2 cellular contexts compared by ENCODE assay signal in the genomic region with DNA sequence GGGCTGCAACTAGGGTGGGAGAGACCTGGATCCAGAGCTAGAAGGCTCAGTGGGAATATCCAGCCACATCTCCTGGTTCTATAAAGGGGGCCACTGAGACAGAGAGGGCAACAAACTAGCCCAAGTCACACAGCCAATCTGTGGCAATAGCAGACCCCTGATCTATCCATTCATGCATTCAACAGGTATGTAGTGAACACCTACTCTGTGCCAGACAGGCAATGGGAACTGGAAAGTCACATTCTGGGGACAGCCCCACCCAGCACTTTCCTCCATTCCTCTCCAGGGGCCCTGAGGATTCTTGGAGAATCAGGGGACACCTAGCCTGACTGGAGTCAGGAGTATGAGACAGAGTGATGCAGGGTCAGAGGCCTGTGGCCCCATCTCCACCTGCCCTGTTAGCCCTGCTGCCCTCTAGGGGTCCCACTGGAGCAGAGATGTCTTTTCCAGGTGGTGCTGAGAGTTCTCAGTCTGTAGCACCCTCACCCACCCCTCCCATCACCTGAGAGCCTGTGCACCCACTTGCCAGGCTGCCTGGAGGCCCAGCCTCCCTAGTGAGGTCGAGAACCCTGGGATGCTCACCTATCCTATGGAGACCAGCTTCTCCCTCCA.
TF ChIP-seq lines count a peak whose summit lies in the region.

No MANE protein-coding gene starts in this region.

TF ChIP-seq in A549, 52 proteins besides CTCF, POLR2A, EP300 and RAD21:
- no peak for TF ChIP-seq ZSCAN20 (CRISPR knock-in tag; IDR thresholded peaks at IDR 0.05)
- TF ChIP-seq JUNB (IDR thresholded peaks at IDR 0.05), result no peak
- TF ChIP-seq ZNF302 (CRISPR knock-in tag; IDR thresholded peaks at IDR 0.05), result no peak
- TF ChIP-seq FOSB (CRISPR knock-in tag; IDR thresholded peaks at IDR 0.05), result no peak
- no peak for TF ChIP-seq CHD4 (IDR thresholded peaks at IDR 0.05; ENCODE audit: borderline replicate concordance)
- no peak for TF ChIP-seq ESRRA (IDR thresholded peaks at IDR 0.05; ENCODE audit: borderline replicate concordance, low read length)
- TF ChIP-seq CEBPB (IDR thresholded peaks at IDR 0.05), result no peak
- no peak for TF ChIP-seq RFX5 (IDR thresholded peaks at IDR 0.05)
- TF ChIP-seq MYC (IDR thresholded peaks at IDR 0.05; ENCODE audit: borderline replicate concordance, low read length), result no peak
- TF ChIP-seq GATA3 (IDR thresholded peaks at IDR 0.05; ENCODE audit: borderline replicate concordance), result no peak
- TF ChIP-seq PHF8 (IDR thresholded peaks at IDR 0.05; ENCODE audit: borderline replicate concordance, low read depth), result no peak
- no peak for TF ChIP-seq POLR2AphosphoS2 (conservative IDR thresholded peaks at IDR 0.05; ENCODE audit: low read length)
- TF ChIP-seq JUN (IDR thresholded peaks at IDR 0.05), result no peak
- TF ChIP-seq CHD2 (IDR thresholded peaks at IDR 0.05; ENCODE audit: low read length, partially characterized antibody), result no peak

TF ChIP-seq in GM23338, 12 proteins besides CTCF, POLR2A, EP300 and RAD21:
- TF ChIP-seq, protein P1, sequence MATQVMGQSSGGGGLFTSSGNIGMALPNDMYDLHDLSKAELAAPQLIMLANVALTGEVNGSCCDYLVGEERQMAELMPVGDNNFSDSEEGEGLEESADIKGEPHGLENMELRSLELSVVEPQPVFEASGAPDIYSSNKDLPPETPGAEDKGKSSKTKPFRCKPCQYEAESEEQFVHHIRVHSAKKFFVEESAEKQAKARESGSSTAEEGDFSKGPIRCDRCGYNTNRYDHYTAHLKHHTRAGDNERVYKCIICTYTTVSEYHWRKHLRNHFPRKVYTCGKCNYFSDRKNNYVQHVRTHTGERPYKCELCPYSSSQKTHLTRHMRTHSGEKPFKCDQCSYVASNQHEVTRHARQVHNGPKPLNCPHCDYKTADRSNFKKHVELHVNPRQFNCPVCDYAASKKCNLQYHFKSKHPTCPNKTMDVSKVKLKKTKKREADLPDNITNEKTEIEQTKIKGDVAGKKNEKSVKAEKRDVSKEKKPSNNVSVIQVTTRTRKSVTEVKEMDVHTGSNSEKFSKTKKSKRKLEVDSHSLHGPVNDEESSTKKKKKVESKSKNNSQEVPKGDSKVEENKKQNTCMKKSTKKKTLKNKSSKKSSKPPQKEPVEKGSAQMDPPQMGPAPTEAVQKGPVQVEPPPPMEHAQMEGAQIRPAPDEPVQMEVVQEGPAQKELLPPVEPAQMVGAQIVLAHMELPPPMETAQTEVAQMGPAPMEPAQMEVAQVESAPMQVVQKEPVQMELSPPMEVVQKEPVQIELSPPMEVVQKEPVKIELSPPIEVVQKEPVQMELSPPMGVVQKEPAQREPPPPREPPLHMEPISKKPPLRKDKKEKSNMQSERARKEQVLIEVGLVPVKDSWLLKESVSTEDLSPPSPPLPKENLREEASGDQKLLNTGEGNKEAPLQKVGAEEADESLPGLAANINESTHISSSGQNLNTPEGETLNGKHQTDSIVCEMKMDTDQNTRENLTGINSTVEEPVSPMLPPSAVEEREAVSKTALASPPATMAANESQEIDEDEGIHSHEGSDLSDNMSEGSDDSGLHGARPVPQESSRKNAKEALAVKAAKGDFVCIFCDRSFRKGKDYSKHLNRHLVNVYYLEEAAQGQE (IDR thresholded peaks at IDR 0.05; ENCODE audit: unreplicated experiment), result no peak
- TF ChIP-seq NANOG (IDR thresholded peaks at IDR 0.05; ENCODE audit: borderline replicate concordance), result no peak
- TF ChIP-seq EZH2 (IDR thresholded peaks at IDR 0.05; ENCODE audit: low read depth, unreplicated experiment), result no peak
- no peak for TF ChIP-seq JUNB (IDR thresholded peaks at IDR 0.05; ENCODE audit: unreplicated experiment)
- TF ChIP-seq CREB1 (CRISPR knock-in tag; IDR thresholded peaks at IDR 0.05; ENCODE audit: low read depth), result no peak
- TF ChIP-seq, protein P2, sequence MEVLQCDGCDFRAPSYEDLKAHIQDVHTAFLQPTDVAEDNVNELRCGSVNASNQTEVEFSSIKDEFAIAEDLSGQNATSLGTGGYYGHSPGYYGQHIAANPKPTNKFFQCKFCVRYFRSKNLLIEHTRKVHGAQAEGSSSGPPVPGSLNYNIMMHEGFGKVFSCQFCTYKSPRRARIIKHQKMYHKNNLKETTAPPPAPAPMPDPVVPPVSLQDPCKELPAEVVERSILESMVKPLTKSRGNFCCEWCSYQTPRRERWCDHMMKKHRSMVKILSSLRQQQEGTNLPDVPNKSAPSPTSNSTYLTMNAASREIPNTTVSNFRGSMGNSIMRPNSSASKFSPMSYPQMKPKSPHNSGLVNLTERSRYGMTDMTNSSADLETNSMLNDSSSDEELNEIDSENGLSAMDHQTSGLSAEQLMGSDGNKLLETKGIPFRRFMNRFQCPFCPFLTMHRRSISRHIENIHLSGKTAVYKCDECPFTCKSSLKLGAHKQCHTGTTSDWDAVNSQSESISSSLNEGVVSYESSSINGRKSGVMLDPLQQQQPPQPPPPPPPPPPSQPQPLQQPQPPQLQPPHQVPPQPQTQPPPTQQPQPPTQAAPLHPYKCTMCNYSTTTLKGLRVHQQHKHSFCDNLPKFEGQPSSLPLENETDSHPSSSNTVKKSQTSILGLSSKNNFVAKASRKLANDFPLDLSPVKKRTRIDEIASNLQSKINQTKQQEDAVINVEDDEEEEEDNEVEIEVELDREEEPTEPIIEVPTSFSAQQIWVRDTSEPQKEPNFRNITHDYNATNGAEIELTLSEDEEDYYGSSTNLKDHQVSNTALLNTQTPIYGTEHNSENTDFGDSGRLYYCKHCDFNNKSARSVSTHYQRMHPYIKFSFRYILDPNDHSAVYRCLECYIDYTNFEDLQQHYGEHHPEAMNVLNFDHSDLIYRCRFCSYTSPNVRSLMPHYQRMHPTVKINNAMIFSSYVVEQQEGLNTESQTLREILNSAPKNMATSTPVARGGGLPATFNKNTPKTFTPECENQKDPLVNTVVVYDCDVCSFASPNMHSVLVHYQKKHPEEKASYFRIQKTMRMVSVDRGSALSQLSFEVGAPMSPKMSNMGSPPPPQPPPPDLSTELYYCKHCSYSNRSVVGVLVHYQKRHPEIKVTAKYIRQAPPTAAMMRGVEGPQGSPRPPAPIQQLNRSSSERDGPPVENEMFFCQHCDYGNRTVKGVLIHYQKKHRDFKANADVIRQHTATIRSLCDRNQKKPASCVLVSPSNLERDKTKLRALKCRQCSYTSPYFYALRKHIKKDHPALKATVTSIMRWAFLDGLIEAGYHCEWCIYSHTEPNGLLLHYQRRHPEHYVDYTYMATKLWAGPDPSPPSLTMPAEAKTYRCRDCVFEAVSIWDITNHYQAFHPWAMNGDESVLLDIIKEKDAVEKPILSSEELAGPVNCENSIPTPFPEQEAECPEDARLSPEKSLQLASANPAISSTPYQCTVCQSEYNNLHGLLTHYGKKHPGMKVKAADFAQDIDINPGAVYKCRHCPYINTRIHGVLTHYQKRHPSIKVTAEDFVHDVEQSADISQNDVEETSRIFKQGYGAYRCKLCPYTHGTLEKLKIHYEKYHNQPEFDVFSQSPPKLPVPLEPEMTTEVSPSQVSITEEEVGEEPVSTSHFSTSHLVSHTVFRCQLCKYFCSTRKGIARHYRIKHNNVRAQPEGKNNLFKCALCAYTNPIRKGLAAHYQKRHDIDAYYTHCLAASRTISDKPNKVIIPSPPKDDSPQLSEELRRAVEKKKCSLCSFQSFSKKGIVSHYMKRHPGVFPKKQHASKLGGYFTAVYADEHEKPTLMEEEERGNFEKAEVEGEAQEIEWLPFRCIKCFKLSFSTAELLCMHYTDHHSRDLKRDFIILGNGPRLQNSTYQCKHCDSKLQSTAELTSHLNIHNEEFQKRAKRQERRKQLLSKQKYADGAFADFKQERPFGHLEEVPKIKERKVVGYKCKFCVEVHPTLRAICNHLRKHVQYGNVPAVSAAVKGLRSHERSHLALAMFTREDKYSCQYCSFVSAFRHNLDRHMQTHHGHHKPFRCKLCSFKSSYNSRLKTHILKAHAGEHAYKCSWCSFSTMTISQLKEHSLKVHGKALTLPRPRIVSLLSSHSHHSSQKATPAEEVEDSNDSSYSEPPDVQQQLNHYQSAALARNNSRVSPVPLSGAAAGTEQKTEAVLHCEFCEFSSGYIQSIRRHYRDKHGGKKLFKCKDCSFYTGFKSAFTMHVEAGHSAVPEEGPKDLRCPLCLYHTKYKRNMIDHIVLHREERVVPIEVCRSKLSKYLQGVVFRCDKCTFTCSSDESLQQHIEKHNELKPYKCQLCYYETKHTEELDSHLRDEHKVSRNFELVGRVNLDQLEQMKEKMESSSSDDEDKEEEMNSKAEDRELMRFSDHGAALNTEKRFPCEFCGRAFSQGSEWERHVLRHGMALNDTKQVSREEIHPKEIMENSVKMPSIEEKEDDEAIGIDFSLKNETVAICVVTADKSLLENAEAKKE (CRISPR knock-in tag; IDR thresholded peaks at IDR 0.05), result no peak
- TF ChIP-seq ZNF331 (CRISPR knock-in tag; IDR thresholded peaks at IDR 0.05; ENCODE audit: low read depth), result no peak
- TF ChIP-seq, protein P3, sequence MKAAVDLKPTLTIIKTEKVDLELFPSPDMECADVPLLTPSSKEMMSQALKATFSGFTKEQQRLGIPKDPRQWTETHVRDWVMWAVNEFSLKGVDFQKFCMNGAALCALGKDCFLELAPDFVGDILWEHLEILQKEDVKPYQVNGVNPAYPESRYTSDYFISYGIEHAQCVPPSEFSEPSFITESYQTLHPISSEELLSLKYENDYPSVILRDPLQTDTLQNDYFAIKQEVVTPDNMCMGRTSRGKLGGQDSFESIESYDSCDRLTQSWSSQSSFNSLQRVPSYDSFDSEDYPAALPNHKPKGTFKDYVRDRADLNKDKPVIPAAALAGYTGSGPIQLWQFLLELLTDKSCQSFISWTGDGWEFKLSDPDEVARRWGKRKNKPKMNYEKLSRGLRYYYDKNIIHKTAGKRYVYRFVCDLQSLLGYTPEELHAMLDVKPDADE (IDR thresholded peaks at IDR 0.05), result no peak
- TF ChIP-seq ZNF114 (CRISPR knock-in tag; IDR thresholded peaks at IDR 0.05), result no peak
